Comparison of ENCODE assay signal across 21 cellular contexts in genomic region chr12:63977441-63977840, GRCh38.
A peak's percentile ranks its signal among the peaks of the same experiment; 100 is the strongest.
DNase-seq lines count a peak whose midpoint lies in the region; ATAC-seq, FAIRE-seq and TF ChIP-seq lines count a peak whose summit lies in the region.
"Had no signal": no experiment of that assay in that cellular context is flagged by ENCODE, and none has a peak within 500 bp of the region (broad histone marks: within the 10 kb centered on the region; RNA-seq: fewer than 3 reads in every experiment).

No MANE protein-coding gene starts in this region.

- no peaks in the 10 kb centered on the region for H3K9me2 ChIP-seq in GM23248 (ENCODE audit: insufficient read depth)

- H3K4me3 ChIP-seq in A549 (no peak overlapping the region), GM23248 (no peak overlapping the region), RWPE2 (ENCODE audit: severe bottlenecking) (no peak overlapping the region), fibroblast of mammary gland (ENCODE audit: control insufficient read depth, low read depth, low read length) (no peak overlapping the region), aorta (ENCODE audit: low read length in 2 of 2) (no peak overlapping the region), transverse colon (no peak overlapping the region)
- H3K4me3 ChIP-seq: GM12878 had no signal

- H3K4me2 ChIP-seq in A549 (no peak overlapping the region), GM23248 (ENCODE audit: unreplicated experiment) (peak overlapping the region; percentile 40)

- in situ Hi-C loops in GM23248 (cut with MboI) = no loop called here
- in situ Hi-C loops in transverse colon (cut with MboI; ENCODE audit: low pct_ligation_motif_present in 1 of 4, low pct_unique_long_range_greater_than_20kb in 1 of 4, low sequenced_read_pairs in 3 of 4) = no loop called here

- H3K9me3 ChIP-seq in A549 (peaks cover 15% of the 10 kb centered on the region), GM23248 (ENCODE audit: low read depth) (no peaks in the 10 kb centered on the region), RWPE2 (ENCODE audit: severe bottlenecking) (no peaks in the 10 kb centered on the region), aorta (ENCODE audit: control insufficient read depth, low read length) (no peaks in the 10 kb centered on the region), transverse colon (no peaks in the 10 kb centered on the region)

- H3K36me3 ChIP-seq in GM23248 (ENCODE audit: low read depth) = 0 out of 2 replicates have a peak, but pooled peaks cover 3% of the 10 kb centered on the region
- peaks cover 4% of the 10 kb centered on the region; the same call in 1 of the 2 replicates for H3K36me3 ChIP-seq in RWPE2 (ENCODE audit: low read depth)
- H3K36me3 ChIP-seq in aorta (ENCODE audit: control insufficient read depth in 1 of 2, insufficient read depth in 2 of 2, low read length in 1 of 2) = no peaks in the 10 kb centered on the region
- no peaks in the 10 kb centered on the region for H3K36me3 ChIP-seq in transverse colon

- ATAC-seq in A549 (no peak), RWPE2 (ENCODE audit: low read depth) (no peak), aorta (ENCODE audit: low FRiP score) (no peak)
- ATAC-seq: GM12878, SK-N-SH treated with all-trans-retinoic acid at 6 μM for 48 hours, T-cell had no signal

- DNase-seq in A549 (ENCODE audit: low read depth in 1 of 2, low spot score in 1 of 2) = no peak
- DNase-seq in GM23248 = no peak
- no peak for DNase-seq in RWPE2 (ENCODE audit: low spot score)
- DNase-seq in fibroblast of mammary gland (ENCODE audit: low read depth) = peak; percentile 51
- no peak for DNase-seq in aorta
- DNase-seq in pons (ENCODE audit: low spot score) = no peak
- DNase-seq in activated naive CD4-positive, alpha-beta T cell (lab: John Stamatoyannopoulos, UW) = no peak
- no peak for DNase-seq in transverse colon
- DNase-seq: DMS53, EL, NCI-H1105 treated with DMSO at 0.1 percent for 48 hours, NCI-H2029 treated with DMSO at 0.1 percent for 48 hours, NCI-H226, NCI-H524 treated with DMSO at 0.1 percent for 48 hours, NCI-H82, SHP77, T-cell had no signal

- H4K20me1 ChIP-seq in GM23248 (ENCODE audit: insufficient read depth) = no peaks in the 10 kb centered on the region

- no peak overlapping the region for H3K9ac ChIP-seq in GM23248

- no peaks in the 10 kb centered on the region for H3K27me3 ChIP-seq in GM23248 (replicated peaks; ENCODE audit: insufficient read depth)
- no peaks in the 10 kb centered on the region for H3K27me3 ChIP-seq in RWPE2 (ENCODE audit: insufficient read depth, poor library complexity, severe bottlenecking)
- H3K27me3 ChIP-seq in aorta (ENCODE audit: control insufficient read depth in 1 of 2, insufficient read depth in 2 of 2, low read length in 1 of 2) = no peaks in the 10 kb centered on the region
- no peaks in the 10 kb centered on the region for H3K27me3 ChIP-seq in transverse colon

- TF ChIP-seq CTCF in A549 (IDR thresholded peaks at IDR 0.05) = no peak
- no peak for TF ChIP-seq CTCF in RWPE2 (IDR thresholded peaks at IDR 0.05; ENCODE audit: poor library complexity, severe bottlenecking)
- TF ChIP-seq CTCF in fibroblast of mammary gland (conservative IDR thresholded peaks at IDR 0.05; ENCODE audit: control insufficient read depth, insufficient read depth, low read depth, low read length) = no peak
- TF ChIP-seq CTCF in transverse colon (IDR thresholded peaks at IDR 0.05) = no peak

- H2AFZ ChIP-seq in GM23248 = no peak overlapping the region

- peaks cover 40% of the 10 kb centered on the region for H3F3A ChIP-seq in GM23248 (ENCODE audit: insufficient read depth)

- H3K79me2 ChIP-seq in GM23248 (ENCODE audit: insufficient read depth) = peaks cover 95% of the 10 kb centered on the region

- H3K4me1 ChIP-seq in A549 (peaks cover 37% of the 10 kb centered on the region), GM23248 (ENCODE audit: insufficient read depth) (peaks cover 47% of the 10 kb centered on the region), RWPE2 (ENCODE audit: insufficient read depth, poor library complexity, severe bottlenecking) (peaks cover 39% of the 10 kb centered on the region), aorta (ENCODE audit: control insufficient read depth in 1 of 2, insufficient read depth in 2 of 2, low read length in 2 of 2) (no peaks in the 10 kb centered on the region), transverse colon (peaks cover 0 to 4% (median 2%) of the 10 kb centered on the region in 4 donors)

- CTCF ChIA-PET in A549 (lab: Yijun Ruan, JAX) = interaction anchor here (0.6 to 3.9 kb wide), 4 partner anchors 13 to 296 kb away, joined by 3 to 18 read pairs (median 4); partner anchors contain the start of gene SRGAP1

- H3K27ac ChIP-seq in A549 (peak overlapping the region in 1 of 2 experiments; percentile 46; a peak in 3 of 6 replicates), GM23248 (peak overlapping the region; percentile 66; the same call in 1 of the 2 replicates), RWPE2 (ENCODE audit: poor library complexity, severe bottlenecking) (peak overlapping the region; percentile 63), aorta (ENCODE audit: low read depth in 1 of 2, low read length in 2 of 2) (no peak overlapping the region), transverse colon (no peak overlapping the region)
- H3K27ac ChIP-seq: 22Rv1 had no signal

- TF ChIP-seq POLR2A in A549 (IDR thresholded peaks at IDR 0.05; ENCODE audit: low read length) (no peak), transverse colon (IDR thresholded peaks at IDR 0.05) (no peak)

- intact Hi-C loops in aorta (cut with DNase I) = no loop called here
- intact Hi-C loops in transverse colon (cut with DNase I; ENCODE audit: low total_unique reads) = no loop called here

- no peak for TF ChIP-seq RAD21 in A549 (conservative IDR thresholded peaks at IDR 0.05 in 1 of 2, IDR thresholded peaks at IDR 0.05 in 1 of 2)

- 84% methylated on average over 4 of the region's 4 CpGs for WGBS in A549 (ENCODE audit: missing lambda C conversion rate)
- WGBS in GM23248 (ENCODE audit: low coverage in 1 of 2, low lambda C conversion rate in 2 of 2, missing lambda C conversion rate in 2 of 2), 2 experiments = 37 to 38% methylated on average over 4 of the region's 4 CpGs
- 59 to 62% methylated on average over 4 of the region's 4 CpGs for WGBS in aorta, 2 donors
- WGBS in transverse colon (ENCODE audit: low coverage in 1 of 2), 2 donors = 63 to 75% methylated on average over 4 of the region's 4 CpGs

- no peak for FAIRE-seq in A549 (lab: Jason Lieb, UNC)
- FAIRE-seq: D721Med, GM12878 had no signal

- POLR2A ChIA-PET in A549 (lab: Yijun Ruan, JAX) = no interaction called here

- TF ChIP-seq EP300 in A549 (IDR thresholded peaks at IDR 0.05) (no peak), transverse colon (IDR thresholded peaks at IDR 0.05; ENCODE audit: low read depth) (no peak)

TF ChIP-seq in A549, 52 proteins besides CTCF, POLR2A, EP300 and RAD21:
- peak; percentile 69 for TF ChIP-seq MAFK (IDR thresholded peaks at IDR 0.05; ENCODE audit: partially characterized antibody)
- no peak for TF ChIP-seq MAZ (IDR thresholded peaks at IDR 0.05; ENCODE audit: borderline replicate concordance, low read depth, low read length)
TF ChIP-seq in A549: peak in this region for 1.

Comparison
In these comparisons a context has a peak if more than half of its experiments do, and no peak if none do; other contexts are left out.
1. H3K27ac ChIP-seq: peak in GM23248 (single experiment) and RWPE2 (single experiment); none in aorta (0 of 2) and transverse colon (0 of 4).